ENCODE assay signal across 1 cellular context in the genomic region with DNA sequence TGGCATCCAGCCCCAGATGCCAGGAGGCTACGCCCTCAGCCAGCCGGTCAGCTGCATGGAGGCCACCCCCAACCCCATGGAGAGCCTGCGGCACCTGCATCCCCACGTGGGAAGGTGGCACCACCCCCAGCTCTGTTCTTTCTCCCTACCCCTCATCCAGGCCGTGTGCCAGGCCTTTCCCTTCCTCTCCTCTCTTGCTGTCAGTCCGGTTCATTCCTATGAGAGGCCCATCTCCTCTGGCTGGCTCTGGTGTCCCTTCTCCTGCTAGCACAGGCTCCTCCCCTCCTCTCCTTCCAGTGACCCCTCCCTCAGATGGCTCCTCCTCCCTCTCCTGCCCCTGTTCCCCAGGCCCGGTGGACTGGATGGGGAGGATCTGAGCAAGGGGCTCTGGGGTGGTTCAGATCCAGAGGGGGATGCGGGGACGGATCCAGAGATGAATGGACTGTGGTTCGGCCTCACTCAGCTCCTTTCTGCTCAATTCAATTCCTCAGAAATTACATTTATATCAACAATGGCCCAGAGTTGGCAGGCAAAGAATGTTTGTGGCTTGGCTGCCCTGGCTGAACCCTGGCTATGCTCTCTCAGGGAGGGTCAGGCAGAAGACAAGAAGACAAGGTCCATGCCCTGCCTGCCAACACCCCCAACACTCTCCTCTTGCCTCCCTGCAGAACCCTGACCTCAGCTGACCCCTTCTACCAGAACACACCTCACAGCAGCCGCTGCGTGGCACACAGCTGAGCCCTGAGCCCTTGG.
TF ChIP-seq lines count a peak whose summit lies in the region.

No MANE protein-coding gene starts in this region.

TF ChIP-seq in H1, 55 proteins besides CTCF, POLR2A, EP300 and RAD21:
- no peak for TF ChIP-seq NRF1 (IDR thresholded peaks at IDR 0.05; ENCODE audit: low read depth, low read length)
- TF ChIP-seq SP1 (IDR thresholded peaks at IDR 0.05; ENCODE audit: low read depth, low read length), result no peak
- TF ChIP-seq, protein P1, sequence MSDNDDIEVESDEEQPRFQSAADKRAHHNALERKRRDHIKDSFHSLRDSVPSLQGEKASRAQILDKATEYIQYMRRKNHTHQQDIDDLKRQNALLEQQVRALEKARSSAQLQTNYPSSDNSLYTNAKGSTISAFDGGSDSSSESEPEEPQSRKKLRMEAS (IDR thresholded peaks at IDR 0.05), result no peak
- no peak for TF ChIP-seq MAFK (IDR thresholded peaks at IDR 0.05; ENCODE audit: low read depth, low read length)
- no peak for TF ChIP-seq SIN3A (conservative IDR thresholded peaks at IDR 0.05 in 1 of 2, IDR thresholded peaks at IDR 0.05 in 1 of 2; ENCODE audit: low read depth in 1 of 2, low read length in 2 of 2)
- no peak for TF ChIP-seq SUZ12 (IDR thresholded peaks at IDR 0.05; ENCODE audit: low read length)
- TF ChIP-seq, protein P2, sequence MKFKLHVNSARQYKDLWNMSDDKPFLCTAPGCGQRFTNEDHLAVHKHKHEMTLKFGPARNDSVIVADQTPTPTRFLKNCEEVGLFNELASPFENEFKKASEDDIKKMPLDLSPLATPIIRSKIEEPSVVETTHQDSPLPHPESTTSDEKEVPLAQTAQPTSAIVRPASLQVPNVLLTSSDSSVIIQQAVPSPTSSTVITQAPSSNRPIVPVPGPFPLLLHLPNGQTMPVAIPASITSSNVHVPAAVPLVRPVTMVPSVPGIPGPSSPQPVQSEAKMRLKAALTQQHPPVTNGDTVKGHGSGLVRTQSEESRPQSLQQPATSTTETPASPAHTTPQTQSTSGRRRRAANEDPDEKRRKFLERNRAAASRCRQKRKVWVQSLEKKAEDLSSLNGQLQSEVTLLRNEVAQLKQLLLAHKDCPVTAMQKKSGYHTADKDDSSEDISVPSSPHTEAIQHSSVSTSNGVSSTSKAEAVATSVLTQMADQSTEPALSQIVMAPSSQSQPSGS (IDR thresholded peaks at IDR 0.05; ENCODE audit: low read length), result no peak
- TF ChIP-seq, protein P3, sequence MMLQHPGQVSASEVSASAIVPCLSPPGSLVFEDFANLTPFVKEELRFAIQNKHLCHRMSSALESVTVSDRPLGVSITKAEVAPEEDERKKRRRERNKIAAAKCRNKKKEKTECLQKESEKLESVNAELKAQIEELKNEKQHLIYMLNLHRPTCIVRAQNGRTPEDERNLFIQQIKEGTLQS (IDR thresholded peaks at IDR 0.05; ENCODE audit: insufficient read depth, low read depth, low read length), result no peak
- TF ChIP-seq JUN (IDR thresholded peaks at IDR 0.05; ENCODE audit: low read depth, low read length), result no peak
